Comparison of ENCODE assay signal across 1 cellular context in the genomic region with DNA sequence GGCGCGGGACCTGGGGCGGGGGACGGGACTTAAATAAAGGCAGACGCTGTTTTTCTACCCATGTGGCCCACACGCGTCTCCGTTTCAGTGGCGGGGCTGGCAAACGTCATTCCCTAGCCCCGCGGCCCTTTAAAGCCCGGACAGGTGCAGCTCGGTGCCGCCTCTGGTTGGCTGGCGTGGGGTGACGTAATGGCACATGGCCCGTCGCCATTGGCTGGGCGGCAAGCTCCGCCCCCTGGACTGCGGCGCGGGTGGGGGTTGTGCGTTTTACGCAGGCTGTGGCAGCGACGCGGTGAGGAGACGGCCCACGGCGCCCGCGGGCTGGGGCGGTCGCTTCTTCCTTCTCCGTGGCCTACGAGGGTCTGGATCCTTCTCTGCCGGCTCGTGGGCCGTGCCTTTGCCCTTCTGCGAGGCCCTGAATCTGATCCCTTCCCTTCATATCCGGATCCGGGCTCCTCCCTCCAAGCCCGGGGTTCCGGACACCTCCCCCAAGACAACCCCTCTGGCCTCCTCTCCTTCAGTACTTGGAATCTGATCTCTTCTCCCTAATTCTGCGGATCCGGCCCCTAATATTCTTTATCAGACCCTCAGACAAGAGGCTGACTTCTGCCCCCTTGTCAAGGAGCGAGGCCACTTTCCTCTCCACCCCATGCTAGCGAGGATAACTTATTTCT.
TF ChIP-seq lines count a peak whose summit lies in the region.

A gene with protein sequence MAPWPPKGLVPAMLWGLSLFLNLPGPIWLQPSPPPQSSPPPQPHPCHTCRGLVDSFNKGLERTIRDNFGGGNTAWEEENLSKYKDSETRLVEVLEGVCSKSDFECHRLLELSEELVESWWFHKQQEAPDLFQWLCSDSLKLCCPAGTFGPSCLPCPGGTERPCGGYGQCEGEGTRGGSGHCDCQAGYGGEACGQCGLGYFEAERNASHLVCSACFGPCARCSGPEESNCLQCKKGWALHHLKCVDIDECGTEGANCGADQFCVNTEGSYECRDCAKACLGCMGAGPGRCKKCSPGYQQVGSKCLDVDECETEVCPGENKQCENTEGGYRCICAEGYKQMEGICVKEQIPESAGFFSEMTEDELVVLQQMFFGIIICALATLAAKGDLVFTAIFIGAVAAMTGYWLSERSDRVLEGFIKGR (plus strand): TSS at position 274 of the 674 bp plus-strand sequence. CDS start 605 bp downstream, outside the sequence.

TF ChIP-seq in WTC11, 78 proteins besides CTCF, POLR2A, EP300 and RAD21 (continued from another document):
- TF ChIP-seq, protein P1, sequence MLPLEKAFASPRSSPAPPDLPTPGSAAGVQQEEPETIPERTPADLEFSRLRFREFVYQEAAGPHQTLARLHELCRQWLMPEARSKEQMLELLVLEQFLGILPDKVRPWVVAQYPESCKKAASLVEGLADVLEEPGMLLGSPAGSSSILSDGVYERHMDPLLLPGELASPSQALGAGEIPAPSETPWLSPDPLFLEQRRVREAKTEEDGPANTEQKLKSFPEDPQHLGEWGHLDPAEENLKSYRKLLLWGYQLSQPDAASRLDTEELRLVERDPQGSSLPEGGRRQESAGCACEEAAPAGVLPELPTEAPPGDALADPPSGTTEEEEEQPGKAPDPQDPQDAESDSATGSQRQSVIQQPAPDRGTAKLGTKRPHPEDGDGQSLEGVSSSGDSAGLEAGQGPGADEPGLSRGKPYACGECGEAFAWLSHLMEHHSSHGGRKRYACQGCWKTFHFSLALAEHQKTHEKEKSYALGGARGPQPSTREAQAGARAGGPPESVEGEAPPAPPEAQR (CRISPR knock-in tag; IDR thresholded peaks at IDR 0.05) = no peak
- peak; percentile 70 for TF ChIP-seq GABPB1 (CRISPR knock-in tag; IDR thresholded peaks at IDR 0.05)
- no peak for TF ChIP-seq HMGA2 (CRISPR knock-in tag; IDR thresholded peaks at IDR 0.05)
- 0 out of 2 replicates have a peak, but pooled peaks have one; percentile 9 for TF ChIP-seq CBFB (CRISPR knock-in tag; IDR thresholded peaks at IDR 0.05; ENCODE audit: low read depth)
- no peak for TF ChIP-seq ELF4 (CRISPR knock-in tag; IDR thresholded peaks at IDR 0.05; ENCODE audit: low read depth)
- no peak for TF ChIP-seq AFF4 (CRISPR knock-in tag; IDR thresholded peaks at IDR 0.05; ENCODE audit: borderline replicate concordance)
- no peak for TF ChIP-seq E2F4 (CRISPR knock-in tag; IDR thresholded peaks at IDR 0.05; ENCODE audit: borderline replicate concordance, low read depth)
- TF ChIP-seq NFATC4 (CRISPR knock-in tag; IDR thresholded peaks at IDR 0.05) = no peak
- TF ChIP-seq FOXJ3 (CRISPR knock-in tag; IDR thresholded peaks at IDR 0.05; ENCODE audit: borderline replicate concordance) = no peak
- TF ChIP-seq ZNF232 (CRISPR knock-in tag; IDR thresholded peaks at IDR 0.05) = no peak
- TF ChIP-seq ZNF423 (CRISPR knock-in tag; IDR thresholded peaks at IDR 0.05) = no peak
